ENCODE assay signal across 14 cellular contexts in genomic region chr15:100941536-100941935, GRCh38.
DNase-seq lines count a peak whose midpoint lies in the region; ATAC-seq and TF ChIP-seq lines count a peak whose summit lies in the region.
"Had no signal": no experiment of that assay in that cellular context is flagged by ENCODE, and none has a peak within 500 bp of the region (broad histone marks: within the 10 kb centered on the region; RNA-seq: fewer than 3 reads in every experiment).

No MANE protein-coding gene starts in this region.

- 0 out of 2 replicates have a peak, but pooled peaks have one; percentile 33 for TF ChIP-seq POLR2A in Raji (IDR thresholded peaks at IDR 0.05; ENCODE audit: insufficient read depth, low read depth, low read length)

- peak; percentile 61 for DNase-seq in GM13977 (ENCODE audit: low spot score)
- peak; percentile 58 for DNase-seq in GM20000 (ENCODE audit: low spot score)
- DNase-seq in effector CD4-positive, alpha-beta T cell: no peak
- no peak for DNase-seq in DMS 273 treated with DMSO at 0.1 percent for 48 hours (lab: John Stamatoyannopoulos, UW)
- DNase-seq in stimulated activated CD4-positive, alpha-beta T cell treated with anti-CD3 and anti-CD28 coated beads, Interleukin-15, amount 100 ng/mL, for 24 hours: no peak
- DNase-seq in stimulated activated CD4-positive, alpha-beta T cell treated with anti-CD3 and anti-CD28 coated beads, Interleukin-2, amount 100 ng/mL, for 24 hours: no peak
- DNase-seq: CD4-positive, CD25-positive, alpha-beta regulatory T cell; central memory CD4-positive, alpha-beta T cell; NCI-H187; ovary; PC-9; stimulated activated CD4-positive, alpha-beta T cell treated with anti-CD3 and anti-CD28 coated beads, Interleukin-4, amount 100 ng/mL, for 24 hours had no signal

- in situ Hi-C loops in GM13977 (cut with MboI; ENCODE audit: low pct_unique_long_range_greater_than_20kb, low sequenced_read_pairs, unreplicated experiment): no loop called here

- peak; percentile 46 for ATAC-seq in HG03039 (IDR thresholded peaks at IDR 0.05; ENCODE audit: unreplicated experiment)

- TF ChIP-seq CTCF in GM13977 (IDR thresholded peaks at IDR 0.05; ENCODE audit: extremely low read depth, insufficient read depth, missing control alignments) (no peak), GM20000 (IDR thresholded peaks at IDR 0.05; ENCODE audit: extremely low read depth, missing control alignments) (no peak)

Comparison
In these comparisons a context has a peak if more than half of its experiments do, and no peak if none do; other contexts are left out.
1. DNase-seq: peak in GM13977 (single experiment) and GM20000 (single experiment); none in effector CD4-positive, alpha-beta T cell (single experiment), DMS 273 treated with DMSO at 0.1 percent for 48 hours (single experiment), stimulated activated CD4-positive, alpha-beta T cell treated with anti-CD3 and anti-CD28 coated beads, Interleukin-15, amount 100 ng/mL, for 24 hours (single experiment) and stimulated activated CD4-positive, alpha-beta T cell treated with anti-CD3 and anti-CD28 coated beads, Interleukin-2, amount 100 ng/mL, for 24 hours (0 of 2).